In genomic region chr7:130695840-130696239, GRCh38 we compare ENCODE assay signal across 8 cellular contexts. TPM values are rescaled to one million over a fixed set of nuclear protein-coding genes. Genes with fewer than 3 reads are reported as not detected.
A peak's percentile ranks its signal among the peaks of the same experiment; 100 is the strongest.
DNase-seq lines count a peak whose midpoint lies in the region; ATAC-seq and TF ChIP-seq lines count a peak whose summit lies in the region.
"Had no signal": no experiment of that assay in that cellular context is flagged by ENCODE, and none has a peak within 500 bp of the region (broad histone marks: within the 10 kb centered on the region; RNA-seq: fewer than 3 reads in every experiment).

No MANE protein-coding gene starts in this region.

- H3F3A ChIP-seq in neural progenitor cell (ENCODE audit: low read depth) = no peaks in the 10 kb centered on the region

- H3K27ac Mint-ChIP-seq in neural progenitor cell = no peak overlapping the region

- DNase-seq in GM12865 (ENCODE audit: low read depth) = peak; percentile 36
- peak; percentile 31 for DNase-seq in NCI-H1092 (lab: John Stamatoyannopoulos, UW)
- peak; percentile 11 for DNase-seq in brain microvascular endothelial cell
- DNase-seq in neural progenitor cell (ENCODE audit: low spot score) = peak; percentile 54

- no peak overlapping the region for H2AFZ ChIP-seq in neural progenitor cell (replicated peaks)

- peaks cover 3% of the 10 kb centered on the region for H3K27me3 Mint-ChIP-seq in neural progenitor cell (ENCODE audit: insufficient read depth, low read depth)

- in situ Hi-C loops in brain microvascular endothelial cell (cut with HindIII; ENCODE audit: low pct_ligation_motif_present, low sequenced_read_pairs) = no loop called here

- H3K36me3 ChIP-seq in brain microvascular endothelial cell (replicated peaks) = no peaks in the 10 kb centered on the region
- no peaks in the 10 kb centered on the region for H3K36me3 ChIP-seq in neural progenitor cell

- peak; percentile 37 for TF ChIP-seq CTCF in GM12865 (IDR thresholded peaks at IDR 0.05; ENCODE audit: insufficient read depth, low read depth, low read length, missing control alignments)
- peak; percentile 67 for TF ChIP-seq CTCF in brain microvascular endothelial cell (IDR thresholded peaks at IDR 0.05; ENCODE audit: low read depth, low read length, missing control alignments)
- peak; percentile 61 for TF ChIP-seq CTCF in neural progenitor cell (IDR thresholded peaks at IDR 0.05)

- H3K36me3 Mint-ChIP-seq in neural progenitor cell = no peaks in the 10 kb centered on the region

- no peak overlapping the region for H3K4me2 ChIP-seq in neural progenitor cell

- H4K20me1 ChIP-seq in neural progenitor cell (ENCODE audit: low read depth) = no peaks in the 10 kb centered on the region

- no peaks in the 10 kb centered on the region for H3K79me2 ChIP-seq in neural progenitor cell (ENCODE audit: low read depth)

- H3K4me3 Mint-ChIP-seq in neural progenitor cell = no peak overlapping the region

- H3K9me3 ChIP-seq in neural progenitor cell (ENCODE audit: low read depth) = no peaks in the 10 kb centered on the region

- H3K27me3 ChIP-seq in brain microvascular endothelial cell (replicated peaks) (no peaks in the 10 kb centered on the region), neural progenitor cell (no peaks in the 10 kb centered on the region)

- no peak overlapping the region for H3K27ac ChIP-seq in brain microvascular endothelial cell
- H3K27ac ChIP-seq in neural progenitor cell = no peak overlapping the region

- no peak overlapping the region for H3K9ac ChIP-seq in neural progenitor cell

- ATAC-seq in GM18520 (IDR thresholded peaks at IDR 0.05; ENCODE audit: unreplicated experiment) (no peak), GM18519 (IDR thresholded peaks at IDR 0.05; ENCODE audit: low FRiP score, unreplicated experiment) (no peak), GM21390 (IDR thresholded peaks at IDR 0.05; ENCODE audit: unreplicated experiment) (no peak)

- no peaks in the 10 kb centered on the region for H3K4me1 Mint-ChIP-seq in neural progenitor cell

- H3K4me3 ChIP-seq in GM12865 (ENCODE audit: low read depth, low read length) = no peak overlapping the region
- no peak overlapping the region for H3K4me3 ChIP-seq in brain microvascular endothelial cell (ENCODE audit: low read depth, low read length)
- H3K4me3 ChIP-seq in neural progenitor cell = no peak overlapping the region

- H3K9me3 Mint-ChIP-seq in neural progenitor cell = no peaks in the 10 kb centered on the region

- H3K4me1 ChIP-seq in neural progenitor cell = no peaks in the 10 kb centered on the region

RNA-seq across cellular contexts. Expression of gene TSGA13, which starts 9.5 kb away (rescaled TPM):
- total RNA-seq in neural progenitor cell (ENCODE audit: low replicate concordance) = not detected in 2 replicates
- total RNA-seq: skeletal muscle tissue had no signal

RNA-seq across cellular contexts. Expression of gene COPG2, which starts 27.3 kb away (rescaled TPM):
- 139 and 167 TPM in 2 replicates for total RNA-seq in neural progenitor cell (ENCODE audit: low replicate concordance)

RNA-seq across cellular contexts. Expression of gene KLF14, which starts 38.2 kb away (rescaled TPM):
- total RNA-seq in neural progenitor cell (ENCODE audit: low replicate concordance) = not detected in 2 replicates
